ENCODE assay signal across 22 cellular contexts in the genomic region with DNA sequence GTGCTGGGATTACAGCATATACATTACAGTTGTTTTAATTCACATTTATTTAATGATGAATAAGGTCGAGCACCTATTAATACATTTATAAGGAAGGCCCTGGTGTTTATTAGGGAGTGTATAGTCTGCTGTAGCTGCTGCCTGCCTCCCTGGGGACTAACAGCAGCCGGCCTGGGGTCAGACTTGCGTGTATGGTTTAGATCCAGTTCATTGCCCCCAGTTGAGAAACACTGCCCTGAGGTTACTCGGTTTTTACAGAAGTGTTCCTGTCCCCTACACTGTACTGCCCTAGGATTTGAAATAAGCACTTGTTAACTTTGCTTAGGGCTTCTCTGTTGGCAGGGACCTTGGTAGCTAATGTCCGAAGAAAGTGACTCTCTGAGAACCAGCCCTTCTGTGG. TPM values are rescaled to one million over a fixed set of nuclear protein-coding genes. Genes with fewer than 3 reads are reported as not detected.
DNase-seq lines count a peak whose midpoint lies in the region; ATAC-seq and TF ChIP-seq lines count a peak whose summit lies in the region.
"Had no signal": no experiment of that assay in that cellular context is flagged by ENCODE, and none has a peak within 500 bp of the region (broad histone marks: within the 10 kb centered on the region; RNA-seq: fewer than 3 reads in every experiment).

No MANE protein-coding gene starts in this region.

- CTCF ChIA-PET in GM10248 (lab: Yijun Ruan, JAX): interaction anchor here (1.1 to 1.6 kb wide), 3 partner anchors 9 to 205 kb away, joined by 3 to 6 read pairs (median 5); no protein-coding TSS in a partner anchor

- ATAC-seq in HG02759 (IDR thresholded peaks at IDR 0.05; ENCODE audit: unreplicated experiment): peak; percentile 33
- ATAC-seq in stimulated activated memory B cell treated with anti-CD40 and anti-IgM and Interleukin-4, amounts not matched to agents 10 μg/mL and 1 μg/mL and 100 μg/mL, for 72 hours: peak; percentile 82
- ATAC-seq: GM23338, Panc1 had no signal

- WGBS in tibial nerve, 2 donors: 71 to 84% methylated on average over 5 of the region's 5 CpGs

- DNase-seq in GM10248 (ENCODE audit: extremely low spot score) (peak; percentile 30), chondrocyte (ENCODE audit: low spot score) (no peak), BE2C (no peak), tibial nerve (ENCODE audit: low spot score in 2 of 2) (no peak), DMS 273 (lab: John Stamatoyannopoulos, UW; ENCODE audit: unreplicated experiment) (no peak)
- DNase-seq: ACHN; CD4-positive, CD25-positive, alpha-beta regulatory T cell; COR-L47; GDM1; HCEC 1CT; KG1; MV-4-11; NCI-H1417; NCI-H187 treated with DMSO at 0.1 percent for 48 hours; NCI-H345; NCI-H526 had no signal

- H3K4me1 Mint-ChIP-seq in chondrocyte (ENCODE audit: low read depth): peaks cover 23% of the 10 kb centered on the region
- peaks cover 53% of the 10 kb centered on the region for H3K4me1 Mint-ChIP-seq in stimulated activated memory B cell treated with anti-CD40 and anti-IgM and Interleukin-4, amounts not matched to agents 10 μg/mL and 1 μg/mL and 100 μg/mL, for 72 hours

- H3K9me3 Mint-ChIP-seq in chondrocyte (ENCODE audit: low read depth): no peaks in the 10 kb centered on the region
- no peaks in the 10 kb centered on the region for H3K9me3 Mint-ChIP-seq in stimulated activated memory B cell treated with anti-CD40 and anti-IgM and Interleukin-4, amounts not matched to agents 10 μg/mL and 1 μg/mL and 100 μg/mL, for 72 hours
- H3K9me3 Mint-ChIP-seq: CD4-positive, CD25-positive, alpha-beta regulatory T cell; GM23338; T-helper 1 cell treated with Interleukin-12 subunit alpha and Interleukin-12 subunit beta and Interleukin-4 antibody, amounts not matched to agents 30 μg/mL and 1 μg/mL, for 36 hours had no signal

- peaks cover 12% of the 10 kb centered on the region for H3K36me3 Mint-ChIP-seq in chondrocyte (ENCODE audit: low read depth)
- H3K36me3 Mint-ChIP-seq in stimulated activated memory B cell treated with anti-CD40 and anti-IgM and Interleukin-4, amounts not matched to agents 10 μg/mL and 1 μg/mL and 100 μg/mL, for 72 hours: peaks cover 29% of the 10 kb centered on the region

- TF ChIP-seq EP300 in tibial nerve (IDR thresholded peaks at IDR 0.05): no peak

- H3K27ac Mint-ChIP-seq in chondrocyte (ENCODE audit: unreplicated experiment): peak overlapping the region; percentile 36
- peak overlapping the region; percentile 78 for H3K27ac Mint-ChIP-seq in stimulated activated memory B cell treated with anti-CD40 and anti-IgM and Interleukin-4, amounts not matched to agents 10 μg/mL and 1 μg/mL and 100 μg/mL, for 72 hours
- H3K27ac Mint-ChIP-seq: CD4-positive, CD25-positive, alpha-beta regulatory T cell; GM23338; T-helper 1 cell treated with Interleukin-12 subunit alpha and Interleukin-12 subunit beta and Interleukin-4 antibody, amounts not matched to agents 30 μg/mL and 1 μg/mL, for 36 hours had no signal

- no peak overlapping the region for H3K27ac ChIP-seq in tibial nerve
- H3K27ac ChIP-seq: SJSA1 had no signal

- no peak overlapping the region for H3K4me3 ChIP-seq in BE2C (ENCODE audit: low read depth, low read length)
- no peak overlapping the region for H3K4me3 ChIP-seq in tibial nerve
- H3K4me3 ChIP-seq: GM23338, SJSA1 had no signal

- no peaks in the 10 kb centered on the region for H3K9me3 ChIP-seq in BE2C
- no peaks in the 10 kb centered on the region for H3K9me3 ChIP-seq in tibial nerve
- H3K9me3 ChIP-seq: SJSA1 had no signal

- no peak for TF ChIP-seq POLR2A in tibial nerve (IDR thresholded peaks at IDR 0.05)

- H3K27me3 Mint-ChIP-seq in chondrocyte (ENCODE audit: low read depth): no peaks in the 10 kb centered on the region
- H3K27me3 Mint-ChIP-seq in stimulated activated memory B cell treated with anti-CD40 and anti-IgM and Interleukin-4, amounts not matched to agents 10 μg/mL and 1 μg/mL and 100 μg/mL, for 72 hours: no peaks in the 10 kb centered on the region
- H3K27me3 Mint-ChIP-seq: CD4-positive, CD25-positive, alpha-beta regulatory T cell had no signal

- H3K36me3 ChIP-seq in BE2C: peaks cover 7% of the 10 kb centered on the region
- peaks cover 3 to 54% (median 4%) of the 10 kb centered on the region in 3 donors for H3K36me3 ChIP-seq in tibial nerve

- TF ChIP-seq CTCF in GM10248 (IDR thresholded peaks at IDR 0.05; ENCODE audit: control extremely low read depth, extremely low read depth, low read depth, missing control alignments) (no peak), chondrocyte (IDR thresholded peaks at IDR 0.05) (no peak), BE2C (IDR thresholded peaks at IDR 0.05; ENCODE audit: low read depth, low read length) (no peak), tibial nerve (IDR thresholded peaks at IDR 0.05) (no peak)

- H3K4me1 ChIP-seq in BE2C (no peaks in the 10 kb centered on the region), tibial nerve (peaks cover 0 to 23% (median 4%) of the 10 kb centered on the region in 4 donors)

- POLR2A ChIA-PET in GM10248 (lab: Yijun Ruan, JAX): no interaction called here

- H3K4me3 Mint-ChIP-seq in chondrocyte (ENCODE audit: unreplicated experiment): no peak overlapping the region
- no peak overlapping the region for H3K4me3 Mint-ChIP-seq in stimulated activated memory B cell treated with anti-CD40 and anti-IgM and Interleukin-4, amounts not matched to agents 10 μg/mL and 1 μg/mL and 100 μg/mL, for 72 hours
- H3K4me3 Mint-ChIP-seq: GM23338; T-helper 1 cell treated with Interleukin-12 subunit alpha and Interleukin-12 subunit beta and Interleukin-4 antibody, amounts not matched to agents 30 μg/mL and 1 μg/mL, for 36 hours had no signal

- H3K27me3 ChIP-seq in BE2C: no peaks in the 10 kb centered on the region
- H3K27me3 ChIP-seq in tibial nerve: no peaks in the 10 kb centered on the region
- H3K27me3 ChIP-seq: SJSA1 had no signal

RNA-seq across cellular contexts. Expression of a gene that starts 4.0 kb away (rescaled TPM):
- total RNA-seq in chondrocyte: 16.5 to 18.4 TPM (median 17.1 TPM) in 3 replicates
- polyA plus RNA-seq in BE2C (2012; ENCODE audit: insufficient read depth, insufficient read length, low read depth): 7.3 TPM
- 10 to 100 TPM; 13.0 to 23.7 (median 16.9) TPM for total RNA-seq in tibial nerve

RNA-seq across cellular contexts. Expression of a gene that starts 42.2 kb away (rescaled TPM):
- total RNA-seq in chondrocyte: 102 to 121 TPM (median 116 TPM) in 3 replicates
- 76.5 TPM for polyA plus RNA-seq in BE2C (2012; ENCODE audit: insufficient read depth, insufficient read length, low read depth)
- total RNA-seq in tibial nerve: 10 to 100 TPM; 59.7 to 97.5 (median 86.7) TPM
